8 cellular contexts compared by ENCODE assay signal in genomic region chr20:46362931-46363872, GRCh38. TPM values are rescaled to one million over a fixed set of nuclear protein-coding genes. Genes with fewer than 3 reads are reported as not detected.
A peak's percentile ranks its signal among the peaks of the same experiment; 100 is the strongest.
DNase-seq lines count a peak whose midpoint lies in the region; ATAC-seq and TF ChIP-seq lines count a peak whose summit lies in the region.

No MANE protein-coding gene starts in this region.

- H3K4me3 Mint-ChIP-seq in CD8-positive, alpha-beta memory T cell, result peak overlapping the region; percentile 80 to 98 (median 93)
- H3K4me3 Mint-ChIP-seq in stimulated activated memory B cell treated with anti-CD40 and anti-IgM and Interleukin-4, amounts not matched to agents 10 μg/mL and 1 μg/mL and 100 μg/mL, for 72 hours, result peak overlapping the region; percentile 86

- no peaks in the 10 kb centered on the region for H3K27me3 Mint-ChIP-seq in CD8-positive, alpha-beta memory T cell
- no peaks in the 10 kb centered on the region for H3K27me3 Mint-ChIP-seq in stimulated activated memory B cell treated with anti-CD40 and anti-IgM and Interleukin-4, amounts not matched to agents 10 μg/mL and 1 μg/mL and 100 μg/mL, for 72 hours

- TF ChIP-seq POLR2A in gastroesophageal sphincter (IDR thresholded peaks at IDR 0.05), result no peak

- H3K36me3 ChIP-seq in CD8-positive, alpha-beta memory T cell (ENCODE audit: insufficient read depth, low read length), result peaks cover 12% of the 10 kb centered on the region
- H3K36me3 ChIP-seq in SJSA1, result peaks cover 81% of the 10 kb centered on the region
- H3K36me3 ChIP-seq in gastroesophageal sphincter, result peaks cover 0 to 51% of the 10 kb centered on the region in 2 donors

- no peaks in the 10 kb centered on the region for H3K9me3 Mint-ChIP-seq in CD8-positive, alpha-beta memory T cell
- H3K9me3 Mint-ChIP-seq in stimulated activated memory B cell treated with anti-CD40 and anti-IgM and Interleukin-4, amounts not matched to agents 10 μg/mL and 1 μg/mL and 100 μg/mL, for 72 hours, result no peaks in the 10 kb centered on the region

- POLR2A ChIA-PET in CD8-positive, alpha-beta memory T cell (lab: Charles Lee), result interaction anchor here (0.6 to 2.5 kb wide), 8 partner anchors 10 to 948 kb away, joined by 3 to 51 read pairs (median 4); partner anchors contain the start of gene ELMO2

- CTCF ChIA-PET in CD8-positive, alpha-beta memory T cell (lab: Charles Lee), result interaction anchor here (1.1 to 1.7 kb wide), 4 partner anchors 14 to 376 kb away, joined by 3 to 7 read pairs (median 4); partner anchors contain the start of gene ELMO2

- H3K27me3 ChIP-seq in CD8-positive, alpha-beta memory T cell (ENCODE audit: insufficient read depth, low read length, poor library complexity, severe bottlenecking), result no peaks in the 10 kb centered on the region
- H3K27me3 ChIP-seq in SJSA1 (replicated peaks), result no peaks in the 10 kb centered on the region
- H3K27me3 ChIP-seq in gastroesophageal sphincter, result no peaks in the 10 kb centered on the region

- peaks cover 71 to 88% (median 87%) of the 10 kb centered on the region in 3 donors for H3K4me1 Mint-ChIP-seq in CD8-positive, alpha-beta memory T cell
- peaks cover 52% of the 10 kb centered on the region for H3K4me1 Mint-ChIP-seq in stimulated activated memory B cell treated with anti-CD40 and anti-IgM and Interleukin-4, amounts not matched to agents 10 μg/mL and 1 μg/mL and 100 μg/mL, for 72 hours

- TF ChIP-seq CTCF in HFF-Myc (IDR thresholded peaks at IDR 0.05; ENCODE audit: low read depth, low read length, missing control alignments), result no peak
- TF ChIP-seq CTCF in gastroesophageal sphincter (IDR thresholded peaks at IDR 0.05), result no peak

- H3K4me3 ChIP-seq in CD8-positive, alpha-beta memory T cell (ENCODE audit: low read length), result peak overlapping the region; percentile 82
- H3K4me3 ChIP-seq in HFF-Myc (replicated peaks; ENCODE audit: low read depth, low read length) (peak overlapping the region; percentile 98), SJSA1 (peak overlapping the region; percentile 99), gastroesophageal sphincter (peak overlapping the region; percentile 80 to 85)

- no peak for TF ChIP-seq EP300 in gastroesophageal sphincter (IDR thresholded peaks at IDR 0.05)

- DNase-seq in CD8-positive, alpha-beta memory T cell, result no peak
- DNase-seq in HFF-Myc (ENCODE audit: extremely low read depth, low read depth) (no peak), SJSA1 (ENCODE audit: low read depth in 1 of 2, low spot score in 2 of 2) (no peak), SK-N-DZ (ENCODE audit: low spot score) (no peak), cerebellar cortex (ENCODE audit: low spot score) (no peak)
- no peak for DNase-seq in stimulated activated CD4-positive, alpha-beta T cell treated with anti-CD3 and anti-CD28 coated beads, Interleukin-4, amount 100 ng/mL, for 1 hour

- WGBS in gastroesophageal sphincter (ENCODE audit: low coverage in 1 of 2), 2 donors, result 35 to 55% methylated on average over 8 to 11 of the region's 14 CpGs

- H3K27ac Mint-ChIP-seq in CD8-positive, alpha-beta memory T cell, result peak overlapping the region; percentile 91 to 100 (median 96)
- H3K27ac Mint-ChIP-seq in stimulated activated memory B cell treated with anti-CD40 and anti-IgM and Interleukin-4, amounts not matched to agents 10 μg/mL and 1 μg/mL and 100 μg/mL, for 72 hours, result peak overlapping the region; percentile 93

- peaks cover 72% of the 10 kb centered on the region for H3K4me1 ChIP-seq in CD8-positive, alpha-beta memory T cell (ENCODE audit: insufficient read depth, low read length)
- H3K4me1 ChIP-seq in SJSA1 (replicated peaks) (peaks cover 10% of the 10 kb centered on the region), gastroesophageal sphincter (peaks cover 0 to 67% (median 27%) of the 10 kb centered on the region in 3 donors)

- no peaks in the 10 kb centered on the region for H3K9me3 ChIP-seq in CD8-positive, alpha-beta memory T cell (ENCODE audit: low read length)
- H3K9me3 ChIP-seq in SJSA1 (replicated peaks) (peaks cover 3% of the 10 kb centered on the region; the same call in 1 of the 2 replicates), gastroesophageal sphincter (no peaks in the 10 kb centered on the region)

- ATAC-seq in gastroesophageal sphincter, result no peak
- peak; percentile 0 for ATAC-seq in stimulated activated memory B cell treated with anti-CD40 and anti-IgM and Interleukin-4, amounts not matched to agents 10 μg/mL and 1 μg/mL and 100 μg/mL, for 72 hours

- H3K36me3 Mint-ChIP-seq in CD8-positive, alpha-beta memory T cell, result peaks cover 3 to 67% (median 14%) of the 10 kb centered on the region in 3 donors
- peaks cover 47% of the 10 kb centered on the region for H3K36me3 Mint-ChIP-seq in stimulated activated memory B cell treated with anti-CD40 and anti-IgM and Interleukin-4, amounts not matched to agents 10 μg/mL and 1 μg/mL and 100 μg/mL, for 72 hours

- H3K27ac ChIP-seq in CD8-positive, alpha-beta memory T cell (ENCODE audit: low read depth, low read length), result peak overlapping the region; percentile 98
- H3K27ac ChIP-seq in SJSA1 (peak overlapping the region; percentile 99), gastroesophageal sphincter (peak overlapping the region in 3 of 4 donors; percentile 96 to 98 (median 98))

RNA-seq across cellular contexts. Expression of gene ELMO2, which starts 43.2 kb away (rescaled TPM):
- total RNA-seq in CD8-positive, alpha-beta memory T cell, result 10 to 100 TPM; 59.5 to 68.2 TPM
- polyA plus RNA-seq in CD8-positive, alpha-beta memory T cell, result 84.3 TPM
- 39.9 and 40.0 TPM in 2 replicates for total RNA-seq in SJSA1 (2014; rRNA removed; shearing (Covaris generic))
- total RNA-seq in gastroesophageal sphincter, result 10 to 100 TPM; 41.6 to 69.1 (median 53.8) TPM
- polyA plus RNA-seq in SK-N-DZ (2014; cell fraction: cytosol; rRNA removed), result 36.8 and 43.4 TPM in 2 replicates
- polyA plus RNA-seq in SK-N-DZ (2014; cell fraction: nucleus; rRNA removed), result 54.2 and 54.6 TPM in 2 replicates

RNA-seq across cellular contexts. Expression of gene CDH22, which starts 54.9 kb away (rescaled TPM):
- total RNA-seq in CD8-positive, alpha-beta memory T cell, result not detected
- not detected for polyA plus RNA-seq in CD8-positive, alpha-beta memory T cell
- total RNA-seq in SJSA1 (2014; rRNA removed; shearing (Covaris generic)), result not detected in 2 replicates
- total RNA-seq in gastroesophageal sphincter, result under 1 TPM in 1 of 4 donors, not detected in 3; 0.15 TPM
- polyA plus RNA-seq in SK-N-DZ (2014; cell fraction: cytosol; rRNA removed), result 0.14 TPM in 1 of 2 replicates, not detected in the other
- not detected in 2 replicates for polyA plus RNA-seq in SK-N-DZ (2014; cell fraction: nucleus; rRNA removed)
